Comparison of ENCODE assay signal across 8 cellular contexts in genomic region chr1:20732071-20732587, GRCh38. TPM values are rescaled to one million over a fixed set of nuclear protein-coding genes. Genes with fewer than 3 reads are reported as not detected.
A peak's percentile ranks its signal among the peaks of the same experiment; 100 is the strongest.
DNase-seq lines count a peak whose midpoint lies in the region; ATAC-seq, FAIRE-seq and TF ChIP-seq lines count a peak whose summit lies in the region.

No MANE protein-coding gene starts in this region.

- H3K4me3 Mint-ChIP-seq in activated T-cell treated with anti-CD3 and anti-CD28 coated beads, Interleukin-2, amount 50 U/mL, for 72 hours = peak overlapping the region; percentile 93 to 94
- H3K4me3 Mint-ChIP-seq in naive thymus-derived CD4-positive, alpha-beta T cell = peak overlapping the region; percentile 86 to 95 (median 88)

- FAIRE-seq in GM12891 (lab: Jason Lieb, UNC) = peak; percentile 89

- POLR2A ChIA-PET in naive thymus-derived CD4-positive, alpha-beta T cell (lab: Charles Lee) = interaction anchor here (0.8 kb wide), 1 partner anchor 55 kb away, joined by 3 read pairs; the partner anchor contains the start of gene HP1BP3

- no peak for TF ChIP-seq CTCF in stomach (IDR thresholded peaks at IDR 0.05)

- no peaks in the 10 kb centered on the region for H3K9me3 Mint-ChIP-seq in activated T-cell treated with anti-CD3 and anti-CD28 coated beads, Interleukin-2, amount 50 U/mL, for 72 hours
- no peaks in the 10 kb centered on the region for H3K9me3 Mint-ChIP-seq in naive thymus-derived CD4-positive, alpha-beta T cell

- H3K27ac Mint-ChIP-seq in activated T-cell treated with anti-CD3 and anti-CD28 coated beads, Interleukin-2, amount 50 U/mL, for 72 hours = peak overlapping the region; percentile 83
- peak overlapping the region in 3 of 9 donors; percentile 59 to 73 (median 61) for H3K27ac Mint-ChIP-seq in naive thymus-derived CD4-positive, alpha-beta T cell

- H3K27ac ChIP-seq in naive thymus-derived CD4-positive, alpha-beta T cell (ENCODE audit: low read depth, low read length) = no peak overlapping the region
- H3K27ac ChIP-seq in stomach = peak overlapping the region in 2 of 5 donors; percentile 67 to 74

- H3K4me3 ChIP-seq in naive thymus-derived CD4-positive, alpha-beta T cell (ENCODE audit: low read length) = peak overlapping the region; percentile 63
- H3K4me3 ChIP-seq in stomach = peak overlapping the region; percentile 58 to 65 (median 60)

- no peaks in the 10 kb centered on the region for H3K9me3 ChIP-seq in naive thymus-derived CD4-positive, alpha-beta T cell (ENCODE audit: control insufficient read depth in 2 of 3, low read length in 3 of 3)
- no peaks in the 10 kb centered on the region for H3K9me3 ChIP-seq in stomach

- peaks cover 0 to 2% (median 0%) of the 10 kb centered on the region in 3 experiments for H3K36me3 ChIP-seq in naive thymus-derived CD4-positive, alpha-beta T cell (ENCODE audit: control insufficient read depth in 2 of 3, insufficient read depth in 3 of 3, low read length in 3 of 3)
- peaks cover 0 to 9% (median 1%) of the 10 kb centered on the region in 4 donors for H3K36me3 ChIP-seq in stomach

- WGBS in stomach, 5 donors = 1 to 2% (median 1%) methylated on average over 32 to 55 of the region's 55 CpGs

- peak; percentile 84 for DNase-seq in GM12891 (ENCODE audit: insufficient read length, low spot score)
- peak; percentile 10 for DNase-seq in NCI-H774 (lab: John Stamatoyannopoulos, UW)
- peak; percentile 68 to 69 for DNase-seq in activated T-cell treated with anti-CD3 and anti-CD28 coated beads, Interleukin-2, amount 50 U/mL, for 72 hours
- peak; percentile 33 for DNase-seq in fibroblast of gingiva (ENCODE audit: low read depth)
- peak in 7 of 9 donors; percentile 28 to 71 (median 41) for DNase-seq in naive thymus-derived CD4-positive, alpha-beta T cell
- DNase-seq in stomach = peak; percentile 62

- H3K27me3 ChIP-seq in naive thymus-derived CD4-positive, alpha-beta T cell (ENCODE audit: control insufficient read depth in 2 of 2, insufficient read depth in 2 of 2, low read length in 2 of 2) = peaks cover 0 to 8% of the 10 kb centered on the region in 2 donors
- peaks cover 0 to 55% (median 51%) of the 10 kb centered on the region in 3 donors for H3K27me3 ChIP-seq in stomach

- intact Hi-C loops in naive thymus-derived CD4-positive, alpha-beta T cell (cut with micrococcal nuclease) = loop anchor here (2.0 to 5.0 kb wide), 4 partner anchors 13 to 209 kb away; partner anchors contain the start of genes HP1BP3 (in 1 of the 2), KIF17 (in 1 of the 2) and PINK1 (in 1 of the 2)
- intact Hi-C loops in stomach (cut with DNase I; ENCODE audit: low total_unique reads) = no loop called here

- no peak for TF ChIP-seq EP300 in stomach (IDR thresholded peaks at IDR 0.05)

- CTCF ChIA-PET in naive thymus-derived CD4-positive, alpha-beta T cell (lab: Charles Lee) = interaction anchor here (1.4 kb wide), 1 partner anchor 35 kb away, joined by 3 read pairs; no protein-coding TSS in a partner anchor

- peaks cover 29% of the 10 kb centered on the region for H3K27me3 Mint-ChIP-seq in activated T-cell treated with anti-CD3 and anti-CD28 coated beads, Interleukin-2, amount 50 U/mL, for 72 hours (ENCODE audit: low read depth)
- peaks cover 10 to 49% (median 21%) of the 10 kb centered on the region in 5 donors for H3K27me3 Mint-ChIP-seq in naive thymus-derived CD4-positive, alpha-beta T cell

- H3K36me3 Mint-ChIP-seq in activated T-cell treated with anti-CD3 and anti-CD28 coated beads, Interleukin-2, amount 50 U/mL, for 72 hours (ENCODE audit: insufficient read depth in 2 of 2) = peaks cover 0 to 1% of the 10 kb centered on the region in 2 donors
- peaks cover 0 to 8% (median 0%) of the 10 kb centered on the region in 5 donors for H3K36me3 Mint-ChIP-seq in naive thymus-derived CD4-positive, alpha-beta T cell

- H3K4me1 Mint-ChIP-seq in activated T-cell treated with anti-CD3 and anti-CD28 coated beads, Interleukin-2, amount 50 U/mL, for 72 hours (ENCODE audit: low read depth) = peaks cover 25% of the 10 kb centered on the region
- peaks cover 10 to 23% (median 17%) of the 10 kb centered on the region in 7 donors for H3K4me1 Mint-ChIP-seq in naive thymus-derived CD4-positive, alpha-beta T cell

- peak; percentile 53 for ATAC-seq in HG03108 (IDR thresholded peaks at IDR 0.05; ENCODE audit: unreplicated experiment)
- peak; percentile 66 to 68 for ATAC-seq in activated T-cell treated with anti-CD3 and anti-CD28 coated beads, Interleukin-2, amount 50 U/mL, for 72 hours (replicated peaks in 1 of 2)
- peak; percentile 68 for ATAC-seq in naive thymus-derived CD4-positive, alpha-beta T cell
- ATAC-seq in GM19351 (IDR thresholded peaks at IDR 0.05; ENCODE audit: unreplicated experiment) = no peak

- TF ChIP-seq POLR2A in GM12891 (IDR thresholded peaks at IDR 0.05; ENCODE audit: low read depth, low read length) (no peak), stomach (IDR thresholded peaks at IDR 0.05) (no peak)

- peaks cover 8 to 14% of the 10 kb centered on the region in 2 donors for H3K4me1 ChIP-seq in naive thymus-derived CD4-positive, alpha-beta T cell (ENCODE audit: control insufficient read depth in 2 of 2, insufficient read depth in 2 of 2, low read length in 2 of 2)
- peaks cover 26 to 42% (median 28%) of the 10 kb centered on the region in 4 donors for H3K4me1 ChIP-seq in stomach

TF ChIP-seq in GM12891, 5 proteins besides CTCF, POLR2A, EP300 and RAD21:
- TF ChIP-seq POU2F2 (IDR thresholded peaks at IDR 0.05; ENCODE audit: low read depth, low read length) = no peak
- peak; percentile 97 for TF ChIP-seq PAX5 (IDR thresholded peaks at IDR 0.05; ENCODE audit: insufficient read depth, low read length, severe bottlenecking)
- no peak for TF ChIP-seq SPI1 (IDR thresholded peaks at IDR 0.05; ENCODE audit: low read depth, low read length)
- no peak for TF ChIP-seq TAF1 (IDR thresholded peaks at IDR 0.05; ENCODE audit: low read depth, low read length)
- TF ChIP-seq POLR2AphosphoS5 (IDR thresholded peaks at IDR 0.05; ENCODE audit: low read depth, low read length) = no peak

RNA-seq across cellular contexts. Expression of gene SH2D5, which starts 0.4 kb away (rescaled TPM):
- polyA plus RNA-seq in GM12891 (2012; ENCODE audit: low read depth, missing spikeins) = 0.17 TPM
- under 1 TPM; 0.09 to 0.34 TPM for total RNA-seq in activated T-cell treated with anti-CD3 and anti-CD28 coated beads, Interleukin-2, amount 50 U/mL, for 72 hours
- under 1 TPM in 2 of 5 experiments, not detected in 3; 0.35 TPM for total RNA-seq in naive thymus-derived CD4-positive, alpha-beta T cell
- not detected for polyA plus RNA-seq in naive thymus-derived CD4-positive, alpha-beta T cell
- total RNA-seq in stomach = 1 to 10 TPM in 1 of 5 donors, under 1 TPM in 1, not detected in 3; 0.29 to 7.0 TPM
- under 1 TPM in 2 of 3 donors, not detected in 1; 0.18 to 0.44 TPM for polyA plus RNA-seq in stomach

RNA-seq across cellular contexts. Expression of gene KIF17, which starts 14.3 kb away (rescaled TPM):
- 0.06 TPM for polyA plus RNA-seq in GM12891 (2012; ENCODE audit: low read depth, missing spikeins)
- total RNA-seq in activated T-cell treated with anti-CD3 and anti-CD28 coated beads, Interleukin-2, amount 50 U/mL, for 72 hours = not detected
- total RNA-seq in naive thymus-derived CD4-positive, alpha-beta T cell = not detected
- not detected for polyA plus RNA-seq in naive thymus-derived CD4-positive, alpha-beta T cell
- 1 to 10 TPM in 2 of 5 donors, not detected in 3; 1.3 to 1.5 TPM for total RNA-seq in stomach
- polyA plus RNA-seq in stomach = 1 to 10 TPM in 1 of 3 donors, under 1 TPM in 2; 0.56 to 1.4 (median 0.78) TPM

RNA-seq across cellular contexts. Expression of gene HP1BP3, which starts 55.0 kb away (rescaled TPM):
- polyA plus RNA-seq in GM12891 (2012; ENCODE audit: low read depth, missing spikeins) = 84.8 TPM
- total RNA-seq in activated T-cell treated with anti-CD3 and anti-CD28 coated beads, Interleukin-2, amount 50 U/mL, for 72 hours = 100 to 1,000 TPM; 283 to 333 TPM
- total RNA-seq in naive thymus-derived CD4-positive, alpha-beta T cell = 100 to 1,000 TPM; 236 to 417 (median 288) TPM
- 100 to 1,000 TPM; 234 to 322 TPM for polyA plus RNA-seq in naive thymus-derived CD4-positive, alpha-beta T cell
- 100 to 1,000 TPM; 209 to 649 (median 290) TPM for total RNA-seq in stomach
- polyA plus RNA-seq in stomach = 10 to 100 TPM; 55.2 to 78.8 (median 76.6) TPM

Comparison
In these comparisons a context has a peak if more than half of its experiments do, and no peak if none do; other contexts are left out.
1. DNase-seq: peak in every context shown above with its lines; median percentile 84 in GM12891; 68 in activated T-cell treated with anti-CD3 and anti-CD28 coated beads, Interleukin-2, amount 50 U/mL, for 72 hours; 62 in stomach; 41 in naive thymus-derived CD4-positive, alpha-beta T cell; 33 in fibroblast of gingiva; 10 in NCI-H774.